Comparison of ENCODE assay signal across 18 cellular contexts in genomic region chr12:14264316-14264715, GRCh38.
DNase-seq lines count a peak whose midpoint lies in the region; ATAC-seq, FAIRE-seq and TF ChIP-seq lines count a peak whose summit lies in the region.
"Had no signal": no experiment of that assay in that cellular context is flagged by ENCODE, and none has a peak within 500 bp of the region (broad histone marks: within the 10 kb centered on the region; RNA-seq: fewer than 3 reads in every experiment).

No MANE protein-coding gene starts in this region.

- H3K4me1 Mint-ChIP-seq in CD14-positive monocyte, result peaks cover 50% of the 10 kb centered on the region
- H3K4me1 Mint-ChIP-seq in activated CD4-positive, alpha-beta memory T cell treated with anti-CD3 and anti-CD28 coated beads for 36 hours (ENCODE audit: low read depth), result peaks cover 3% of the 10 kb centered on the region

- no peak for FAIRE-seq in K562 (lab: Jason Lieb, UNC)
- FAIRE-seq: colon, endothelial cell of umbilical vein had no signal

- H3K36me3 Mint-ChIP-seq in CD14-positive monocyte, result peaks cover 3 to 6% of the 10 kb centered on the region in 2 donors
- peaks cover 1% of the 10 kb centered on the region for H3K36me3 Mint-ChIP-seq in activated CD4-positive, alpha-beta memory T cell treated with anti-CD3 and anti-CD28 coated beads for 36 hours

- H3K27ac ChIP-seq in K562 (ENCODE audit: extremely low read depth, low read depth, low read length) (no peak overlapping the region), hepatocyte (peak overlapping the region; percentile 9)
- H3K27ac ChIP-seq: parathyroid adenoma, transverse colon, VCaP had no signal

- CTCF ChIA-PET in K562 (lab: Yijun Ruan, JAX; ENCODE audit: low intra/inter-chr PET ratio) (no interaction called here), HEK293T (lab: Yijun Ruan, JAX) (interaction anchor here (0.6 kb wide), 1 partner anchor 153 kb away, joined by 10 read pairs; no protein-coding TSS in a partner anchor)
- CTCF ChIA-PET in activated CD4-positive, alpha-beta memory T cell treated with anti-CD3 and anti-CD28 coated beads for 36 hours (lab: Charles Lee), result no interaction called here

- intact Hi-C loops in CD14-positive monocyte (cut with micrococcal nuclease), result no loop called here
- intact Hi-C loops in K562 (cut with micrococcal nuclease), result no loop called here
- intact Hi-C loops in activated CD4-positive, alpha-beta memory T cell treated with anti-CD3 and anti-CD28 coated beads for 36 hours (cut with micrococcal nuclease), result no loop called here

- no peak overlapping the region for H3K4me3 Mint-ChIP-seq in CD14-positive monocyte
- no peak overlapping the region for H3K4me3 Mint-ChIP-seq in activated CD4-positive, alpha-beta memory T cell treated with anti-CD3 and anti-CD28 coated beads for 36 hours

- no peak overlapping the region for H3K4me3 ChIP-seq in K562
- no peak overlapping the region for H3K4me3 ChIP-seq in hepatocyte
- H3K4me3 ChIP-seq: transverse colon had no signal

- H3K9me2 ChIP-seq in hepatocyte (replicated peaks; ENCODE audit: insufficient read depth), result no peaks in the 10 kb centered on the region

- H3K79me2 ChIP-seq in K562 (ENCODE audit: control insufficient read depth, insufficient read depth, low read length) (no peaks in the 10 kb centered on the region), hepatocyte (no peaks in the 10 kb centered on the region)
- H3K79me2 ChIP-seq: parathyroid adenoma had no signal

- no peak for TF ChIP-seq POLR2A in K562 (conservative IDR thresholded peaks at IDR 0.05)

- H3K27me3 ChIP-seq in K562 (ENCODE audit: control insufficient read depth in 2 of 2, insufficient read depth in 2 of 2, low read length in 2 of 2), result no peaks in the 10 kb centered on the region
- H3K27me3 ChIP-seq in hepatocyte, result no peaks in the 10 kb centered on the region
- H3K27me3 ChIP-seq: transverse colon had no signal

- H3K36me3 ChIP-seq in K562 (ENCODE audit: control insufficient read depth, insufficient read depth, low read length) (no peaks in the 10 kb centered on the region), hepatocyte (replicated peaks; ENCODE audit: insufficient read depth, low read depth) (no peaks in the 10 kb centered on the region)
- H3K36me3 ChIP-seq: transverse colon had no signal

- no peaks in the 10 kb centered on the region for H4K20me1 ChIP-seq in K562 (replicated peaks; ENCODE audit: control insufficient read depth, insufficient read depth, low read length)
- H4K20me1 ChIP-seq in hepatocyte (ENCODE audit: insufficient read depth, poor library complexity, severe bottlenecking), result no peaks in the 10 kb centered on the region

- WGBS in K562 (ENCODE audit: insufficient coverage, low coverage, missing lambda C conversion rate), result 100% methylated on average over 1 of the region's 2 CpGs
- 87% methylated on average over 2 of the region's 2 CpGs for WGBS in hepatocyte (ENCODE audit: low lambda C conversion rate, missing lambda C conversion rate)

- H3K9me3 ChIP-seq in K562 (replicated peaks; ENCODE audit: control insufficient read depth, insufficient read depth, low read depth, low read length) (peaks cover 22% of the 10 kb centered on the region), hepatocyte (ENCODE audit: low read depth) (peaks cover 3% of the 10 kb centered on the region)
- H3K9me3 ChIP-seq: transverse colon had no signal

- in situ Hi-C loops in K562 (cut with MboI), result no loop called here

- no peak for TF ChIP-seq EP300 in Ishikawa (IDR thresholded peaks at IDR 0.05; ENCODE audit: borderline replicate concordance)
- no peak for TF ChIP-seq EP300 in K562 (IDR thresholded peaks at IDR 0.05; ENCODE audit: low read length)

- H2AFZ ChIP-seq in K562 (ENCODE audit: low read depth, low read length) (no peak overlapping the region), hepatocyte (no peak overlapping the region)
- H2AFZ ChIP-seq: parathyroid adenoma had no signal

- BruUV-seq in K562 (replicated peaks; lab: Mats Ljungman, UMichigan), result no TSS peak

- H3K27me3 Mint-ChIP-seq in CD14-positive monocyte (ENCODE audit: low read depth in 3 of 3), result peaks cover 0 to 2% (median 0%) of the 10 kb centered on the region in 3 donors
- no peaks in the 10 kb centered on the region for H3K27me3 Mint-ChIP-seq in activated CD4-positive, alpha-beta memory T cell treated with anti-CD3 and anti-CD28 coated beads for 36 hours

- POLR2A ChIA-PET in K562 (lab: Yijun Ruan, JAX) (no interaction called here), HEK293T (lab: Yijun Ruan, JAX) (no interaction called here)
- POLR2A ChIA-PET in activated CD4-positive, alpha-beta memory T cell treated with anti-CD3 and anti-CD28 coated beads for 36 hours (lab: Charles Lee), result interaction anchor here (0.6 kb wide), 1 partner anchor 13 kb away, joined by 4 read pairs; no protein-coding TSS in a partner anchor

- TF ChIP-seq RAD21 in Ishikawa (IDR thresholded peaks at IDR 0.05; ENCODE audit: low read depth) (no peak), K562 (CRISPR knock-in tag; conservative IDR thresholded peaks at IDR 0.05 in 1 of 2, IDR thresholded peaks at IDR 0.05 in 1 of 2) (no peak)

- peaks cover 18 to 20% of the 10 kb centered on the region in 2 experiments for H3K4me1 ChIP-seq in K562 (replicated peaks in 1 of 2; ENCODE audit: control insufficient read depth in 2 of 2, insufficient read depth in 2 of 2, low read length in 2 of 2)
- H3K4me1 ChIP-seq in hepatocyte (ENCODE audit: insufficient read depth), result peaks cover 18% of the 10 kb centered on the region

- H3K27ac Mint-ChIP-seq in CD14-positive monocyte, result peak overlapping the region; percentile 80 to 92 (median 85)
- H3K27ac Mint-ChIP-seq in activated CD4-positive, alpha-beta memory T cell treated with anti-CD3 and anti-CD28 coated beads for 36 hours, result no peak overlapping the region

- peaks cover 7 to 23% (median 15%) of the 10 kb centered on the region in 7 donors for H3K9me3 Mint-ChIP-seq in CD14-positive monocyte
- peaks cover 5% of the 10 kb centered on the region for H3K9me3 Mint-ChIP-seq in activated CD4-positive, alpha-beta memory T cell treated with anti-CD3 and anti-CD28 coated beads for 36 hours

- DNase-seq in CD14-positive monocyte (ENCODE audit: low spot score), result no peak
- no peak for DNase-seq in K562 (ENCODE audit: extremely low read depth in 1 of 4, low spot score in 3 of 4)
- DNase-seq in hepatocyte (ENCODE audit: low spot score), result no peak
- no peak for DNase-seq in activated CD4-positive, alpha-beta memory T cell treated with anti-CD3 and anti-CD28 coated beads for 36 hours
- DNase-seq in mesenteric fat pad (ENCODE audit: low spot score), result no peak
- DNase-seq in HEK293T (ENCODE audit: extremely low spot score), result no peak
- DNase-seq in T-helper 1 cell, result no peak
- DNase-seq: amygdala, hypothalamus, NCI-H1694 treated with DMSO at 0.1 percent for 48 hours, NCI-H510A, transverse colon had no signal

- no peak overlapping the region for H3K4me2 ChIP-seq in K562 (ENCODE audit: insufficient read depth, low read length)
- H3K4me2 ChIP-seq in hepatocyte, result no peak overlapping the region

- TF ChIP-seq CTCF in CD14-positive monocyte (IDR thresholded peaks at IDR 0.05) (no peak), K562 (IDR thresholded peaks at IDR 0.05 in 2 of 3, conservative IDR thresholded peaks at IDR 0.05 in 1 of 3; ENCODE audit: insufficient read depth in 2 of 3, low read depth in 1 of 3, low read length in 3 of 3) (no peak), hepatocyte (IDR thresholded peaks at IDR 0.05; ENCODE audit: poor library complexity) (no peak)

- no peaks in the 10 kb centered on the region for H3K9me1 ChIP-seq in K562 (ENCODE audit: control insufficient read depth, insufficient read depth, low read length)

- no peak for ATAC-seq in K562
- ATAC-seq: HCT116 had no signal

- H3K9ac ChIP-seq in K562 (ENCODE audit: insufficient read depth in 1 of 2, low read depth in 2 of 2, low read length in 2 of 2), result no peak overlapping the region
- H3K9ac ChIP-seq: parathyroid adenoma had no signal

TF ChIP-seq in Ishikawa, 13 proteins besides CTCF, POLR2A, EP300 and RAD21 (continues in another document):
- no peak for TF ChIP-seq NFIC (IDR thresholded peaks at IDR 0.05)
- no peak for TF ChIP-seq YY1 (IDR thresholded peaks at IDR 0.05; ENCODE audit: low read depth)
- TF ChIP-seq EGR1 (IDR thresholded peaks at IDR 0.05), result no peak
- no peak for TF ChIP-seq CREB1 (IDR thresholded peaks at IDR 0.05; ENCODE audit: low read depth)
- 0 out of 2 replicates have a peak, but pooled peaks have one; percentile 13 for TF ChIP-seq TEAD4 (IDR thresholded peaks at IDR 0.05)

TF ChIP-seq in K562, 482 proteins besides CTCF, POLR2A, EP300 and RAD21 (continues in another document):
- no peak for TF ChIP-seq RNF2 (IDR thresholded peaks at IDR 0.05)
- TF ChIP-seq YY1 (IDR thresholded peaks at IDR 0.05; ENCODE audit: borderline replicate concordance in 1 of 3, control insufficient read depth in 1 of 3, extremely low read depth in 1 of 3, insufficient read depth in 3 of 3, insufficient read length in 1 of 3, insufficient replicate concordance in 2 of 3, low read depth in 1 of 3, low read length in 2 of 3), result peak in 1 of 3 experiments; percentile 25
- TF ChIP-seq NUFIP1 (IDR thresholded peaks at IDR 0.05; ENCODE audit: partially characterized antibody), result no peak

TF ChIP-seq in HEK293T, 16 proteins besides CTCF, POLR2A, EP300 and RAD21:
- no peak for TF ChIP-seq HDGF (IDR thresholded peaks at IDR 0.05; ENCODE audit: borderline replicate concordance)
- TF ChIP-seq NFRKB (IDR thresholded peaks at IDR 0.05), result no peak
- TF ChIP-seq FOXM1 (IDR thresholded peaks at IDR 0.05; ENCODE audit: borderline replicate concordance), result no peak
- no peak for TF ChIP-seq L3MBTL2 (conservative IDR thresholded peaks at IDR 0.05)
- no peak for TF ChIP-seq ZNF384 (IDR thresholded peaks at IDR 0.05)
- TF ChIP-seq SP1 (IDR thresholded peaks at IDR 0.05), result no peak
- no peak for TF ChIP-seq SUZ12 (IDR thresholded peaks at IDR 0.05)
- no peak for TF ChIP-seq PKNOX1 (IDR thresholded peaks at IDR 0.05)
- TF ChIP-seq CTBP1 (IDR thresholded peaks at IDR 0.05; ENCODE audit: borderline replicate concordance), result no peak
- TF ChIP-seq ARNT (IDR thresholded peaks at IDR 0.05), result no peak
- TF ChIP-seq LEF1 (IDR thresholded peaks at IDR 0.05; ENCODE audit: borderline replicate concordance), result no peak
TF ChIP-seq in HEK293T: peak in this region for 0.
